In the genomic region with DNA sequence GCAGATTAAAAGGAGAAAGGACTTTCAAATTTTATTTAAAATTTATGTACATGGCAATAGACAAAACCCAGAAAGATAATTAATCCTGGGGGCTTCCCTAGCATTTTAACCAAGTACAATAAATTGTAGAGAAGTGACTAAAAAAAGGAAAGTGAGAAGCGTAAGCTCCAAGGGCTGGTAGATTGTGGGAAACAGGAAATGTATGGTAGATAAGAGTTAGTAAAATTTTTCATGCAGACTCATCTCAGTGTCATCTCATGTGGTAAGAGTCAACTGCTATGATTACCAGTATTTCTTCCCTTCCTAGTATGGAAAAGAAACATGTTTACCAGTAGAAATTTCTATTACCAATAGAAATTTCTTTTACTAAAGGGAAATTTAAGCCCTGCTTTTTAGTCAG, we compare ENCODE assay signal across 22 cellular contexts.
DNase-seq lines count a peak whose midpoint lies in the region; ATAC-seq and TF ChIP-seq lines count a peak whose summit lies in the region.
"Had no signal": no experiment of that assay in that cellular context is flagged by ENCODE, and none has a peak within 500 bp of the region (broad histone marks: within the 10 kb centered on the region; RNA-seq: fewer than 3 reads in every experiment).

No MANE protein-coding gene starts in this region.

- peaks cover 2% of the 10 kb centered on the region for H3K9me3 Mint-ChIP-seq in activated CD4-positive, alpha-beta memory T cell treated with anti-CD3 and anti-CD28 coated beads, Interleukin-2, amount 10 ng/mL, durations not matched to agents 7 days and 5 days
- H3K9me3 Mint-ChIP-seq: brain had no signal

- TF ChIP-seq CTCF in PC-3 (conservative IDR thresholded peaks at IDR 0.05; ENCODE audit: low read depth, low read length) (no peak), choroid plexus epithelial cell (conservative IDR thresholded peaks at IDR 0.05; ENCODE audit: low read depth, low read length) (no peak)

- no peaks in the 10 kb centered on the region for H3K4me1 Mint-ChIP-seq in activated CD4-positive, alpha-beta memory T cell treated with anti-CD3 and anti-CD28 coated beads, Interleukin-2, amount 10 ng/mL, durations not matched to agents 7 days and 5 days

- H3K4me3 ChIP-seq in ACC112 (ENCODE audit: low read depth, low read length) (no peak overlapping the region; the same call in 1 of the 2 replicates), PC-3 (ENCODE audit: low read length) (no peak overlapping the region), choroid plexus epithelial cell (ENCODE audit: low read depth, low read length) (no peak overlapping the region)
- H3K4me3 ChIP-seq: thoracic aorta had no signal

- no peaks in the 10 kb centered on the region for H3K27me3 Mint-ChIP-seq in activated CD4-positive, alpha-beta memory T cell treated with anti-CD3 and anti-CD28 coated beads, Interleukin-2, amount 10 ng/mL, durations not matched to agents 7 days and 5 days
- H3K27me3 Mint-ChIP-seq: dendritic cell treated with granulocyte-macrophage colony-stimulating factor and Interleukin-4, amounts not matched to agents 40 ng/mL and 50 ng/mL, for 4 days had no signal

- H3K9me2 ChIP-seq in PC-3 (replicated peaks; ENCODE audit: low read length) = no peaks in the 10 kb centered on the region

- H3K36me3 ChIP-seq in ACC112 (ENCODE audit: insufficient read depth, low read length) (no peaks in the 10 kb centered on the region), PC-3 (ENCODE audit: low read depth, low read length) (no peaks in the 10 kb centered on the region)
- H3K36me3 ChIP-seq: thoracic aorta had no signal

- H3K9ac ChIP-seq in PC-3 (ENCODE audit: low read length) = no peak overlapping the region

- CTCF ChIA-PET in PC-3 (lab: Charles Lee) = no interaction called here
- CTCF ChIA-PET in activated CD4-positive, alpha-beta memory T cell treated with anti-CD3 and anti-CD28 coated beads, Interleukin-2, amount 10 ng/mL, durations not matched to agents 7 days and 5 days (lab: Charles Lee) = no interaction called here

- no peaks in the 10 kb centered on the region for H3F3A ChIP-seq in PC-3 (ENCODE audit: low read length, unreplicated experiment)

- no peak overlapping the region for H3K4me2 ChIP-seq in PC-3 (ENCODE audit: low read length)

- H3K36me3 Mint-ChIP-seq in activated CD4-positive, alpha-beta memory T cell treated with anti-CD3 and anti-CD28 coated beads, Interleukin-2, amount 10 ng/mL, durations not matched to agents 7 days and 5 days (ENCODE audit: low read depth) = no peaks in the 10 kb centered on the region
- H3K36me3 Mint-ChIP-seq: activated naive CD4-positive, alpha-beta T cell treated with anti-CD3 and anti-CD28 coated beads, Interleukin-2, amount 50 U/mL, for 72 hours; brain had no signal

- H3K4me1 ChIP-seq in ACC112 (ENCODE audit: control insufficient read depth, insufficient read depth, low read length, unreplicated experiment) = peaks cover 25% of the 10 kb centered on the region
- H3K4me1 ChIP-seq in PC-3 (ENCODE audit: insufficient read depth, low read length) = no peaks in the 10 kb centered on the region

- H4K20me1 ChIP-seq in PC-3 (ENCODE audit: low read length) = no peaks in the 10 kb centered on the region

- intact Hi-C loops in PC-3 (cut with micrococcal nuclease) = no loop called here

- H2AFZ ChIP-seq in ACC112 (ENCODE audit: low read length, unreplicated experiment) = peak overlapping the region; percentile 28
- no peak overlapping the region for H2AFZ ChIP-seq in PC-3 (ENCODE audit: low read length)

- H3K79me2 ChIP-seq in ACC112 (ENCODE audit: control insufficient read depth, insufficient read depth, low read length, unreplicated experiment) = no peaks in the 10 kb centered on the region
- H3K79me2 ChIP-seq in PC-3 (ENCODE audit: low read length) = no peaks in the 10 kb centered on the region

- no peaks in the 10 kb centered on the region for H3K9me3 ChIP-seq in PC-3 (ENCODE audit: low read length)
- H3K9me3 ChIP-seq: thoracic aorta had no signal

- no peak overlapping the region for H3K4me3 Mint-ChIP-seq in activated CD4-positive, alpha-beta memory T cell treated with anti-CD3 and anti-CD28 coated beads, Interleukin-2, amount 10 ng/mL, durations not matched to agents 7 days and 5 days
- H3K4me3 Mint-ChIP-seq: brain; dendritic cell treated with granulocyte-macrophage colony-stimulating factor and Interleukin-4, amounts not matched to agents 40 ng/mL and 50 ng/mL, for 4 days had no signal

- no peak overlapping the region for H3K27ac Mint-ChIP-seq in activated CD4-positive, alpha-beta memory T cell treated with anti-CD3 and anti-CD28 coated beads, Interleukin-2, amount 10 ng/mL, durations not matched to agents 7 days and 5 days
- H3K27ac Mint-ChIP-seq: activated naive CD4-positive, alpha-beta T cell treated with anti-CD3 and anti-CD28 coated beads, Interleukin-2, amount 50 U/mL, for 72 hours; brain; dendritic cell treated with granulocyte-macrophage colony-stimulating factor and Interleukin-4, amounts not matched to agents 40 ng/mL and 50 ng/mL, for 4 days had no signal

- H3K27me3 ChIP-seq in ACC112 (ENCODE audit: insufficient read depth, low read length) (no peaks in the 10 kb centered on the region), PC-3 (ENCODE audit: low read length) (no peaks in the 10 kb centered on the region)

- BruUV-seq in PC-3 (replicated peaks; lab: Mats Ljungman, UMichigan) = no TSS peak

- DNase-seq in PC-3 = peak; percentile 7
- peak; percentile 83 for DNase-seq in choroid plexus epithelial cell (ENCODE audit: low read depth)
- no peak for DNase-seq in activated CD4-positive, alpha-beta memory T cell treated with anti-CD3 and anti-CD28 coated beads, Interleukin-2, amount 10 ng/mL, durations not matched to agents 7 days and 5 days
- DNase-seq in NCI-H1694 treated with DMSO at 0.1 percent for 48 hours (lab: John Stamatoyannopoulos, UW) = no peak
- DNase-seq: 8988T; activated CD4-positive, alpha-beta T cell treated with anti-CD3 and anti-CD28 coated beads, Interleukin-2, amount 50 U/mL, for 48 hours; KG1; NCI-H1092; NCI-H2107; stimulated activated CD4-positive, alpha-beta T cell treated with anti-CD3 and anti-CD28 coated beads, Interleukin-12 subunit alpha, Interleukin-12 subunit beta, amount 100 ng/mL, for 4 hours had no signal

- POLR2A ChIA-PET in PC-3 (lab: Charles Lee; ENCODE audit: unreplicated experiment) = no interaction called here
- POLR2A ChIA-PET in activated CD4-positive, alpha-beta memory T cell treated with anti-CD3 and anti-CD28 coated beads, Interleukin-2, amount 10 ng/mL, durations not matched to agents 7 days and 5 days (lab: Charles Lee) = no interaction called here

- H3K27ac ChIP-seq in ACC112 (ENCODE audit: low read depth, low read length) = peak overlapping the region; percentile 55
- H3K27ac ChIP-seq in PC-3 (ENCODE audit: low read length) = no peak overlapping the region
- H3K27ac ChIP-seq: C4-2B, RWPE1, thoracic aorta, VCaP had no signal

- ATAC-seq in GM19463 (IDR thresholded peaks at IDR 0.05; ENCODE audit: unreplicated experiment) (peak; percentile 34), PC-3 (no peak), HG03520 (IDR thresholded peaks at IDR 0.05; ENCODE audit: unreplicated experiment) (no peak), GM21390 (IDR thresholded peaks at IDR 0.05; ENCODE audit: unreplicated experiment) (no peak)
- ATAC-seq: activated naive CD4-positive, alpha-beta T cell treated with anti-CD3 and anti-CD28 coated beads, Interleukin-2, amount 50 U/mL, for 72 hours; left lobe of liver had no signal

Comparison
In these comparisons a context has a peak if more than half of its experiments do, and no peak if none do; other contexts are left out.
1. DNase-seq: peak in PC-3 (single experiment) and choroid plexus epithelial cell (single experiment); none in activated CD4-positive, alpha-beta memory T cell treated with anti-CD3 and anti-CD28 coated beads, Interleukin-2, amount 10 ng/mL, durations not matched to agents 7 days and 5 days (single experiment) and NCI-H1694 treated with DMSO at 0.1 percent for 48 hours (single experiment).